In genomic region chr7:13801669-13802068, GRCh38 we compare ENCODE assay signal across 16 cellular contexts.
A peak's percentile ranks its signal among the peaks of the same experiment; 100 is the strongest.
DNase-seq lines count a peak whose midpoint lies in the region; ATAC-seq, FAIRE-seq and TF ChIP-seq lines count a peak whose summit lies in the region.
"Had no signal": no experiment of that assay in that cellular context is flagged by ENCODE, and none has a peak within 500 bp of the region (broad histone marks: within the 10 kb centered on the region; RNA-seq: fewer than 3 reads in every experiment).

No MANE protein-coding gene starts in this region.

- H3K79me2 ChIP-seq in GM23338 (replicated peaks; ENCODE audit: insufficient read depth) (peaks cover 88% of the 10 kb centered on the region), K562 (ENCODE audit: control insufficient read depth, insufficient read depth, low read length) (no peaks in the 10 kb centered on the region), keratinocyte (ENCODE audit: control insufficient read depth, insufficient read depth, low read length) (no peaks in the 10 kb centered on the region)

- CTCF ChIA-PET in IMR-90 (lab: Yijun Ruan, JAX), result no interaction called here
- CTCF ChIA-PET in K562 (lab: Yijun Ruan, JAX; ENCODE audit: low intra/inter-chr PET ratio), result no interaction called here

- no peak overlapping the region for H3K4me3 Mint-ChIP-seq in GM23338
- H3K4me3 Mint-ChIP-seq: B cell; CD4-positive, alpha-beta T cell; T-cell had no signal

- H3K36me3 ChIP-seq in GM23338 (ENCODE audit: insufficient read depth) (no peaks in the 10 kb centered on the region), IMR-90 (ENCODE audit: control insufficient read depth, insufficient read depth, low read length) (no peaks in the 10 kb centered on the region), K562 (ENCODE audit: control insufficient read depth, insufficient read depth, low read length) (no peaks in the 10 kb centered on the region), keratinocyte (ENCODE audit: control insufficient read depth in 2 of 2, extremely low read depth in 1 of 2, insufficient read depth in 2 of 2, low read length in 2 of 2) (no peaks in the 10 kb centered on the region)

- no peak overlapping the region for H3K4me3 ChIP-seq in GM23338
- H3K4me3 ChIP-seq in IMR-90 (ENCODE audit: insufficient read depth, low read depth, low read length), result no peak overlapping the region
- H3K4me3 ChIP-seq in K562, result no peak overlapping the region
- no peak overlapping the region for H3K4me3 ChIP-seq in keratinocyte (ENCODE audit: control insufficient read depth in 2 of 3, extremely low read depth in 1 of 3, insufficient read depth in 2 of 3, low read depth in 1 of 3, low read length in 3 of 3)
- H3K4me3 ChIP-seq: PC-9 had no signal

- peaks cover 29% of the 10 kb centered on the region for H3K4me1 ChIP-seq in GM23338 (ENCODE audit: insufficient read depth)
- no peaks in the 10 kb centered on the region for H3K4me1 ChIP-seq in IMR-90 (ENCODE audit: control insufficient read depth, insufficient read depth, low read length)
- H3K4me1 ChIP-seq in K562 (replicated peaks in 1 of 2; ENCODE audit: control insufficient read depth in 2 of 2, insufficient read depth in 2 of 2, low read length in 2 of 2), result no peaks in the 10 kb centered on the region; a peak in 1 of 5 replicates
- no peaks in the 10 kb centered on the region for H3K4me1 ChIP-seq in keratinocyte (ENCODE audit: control insufficient read depth, extremely low read depth, insufficient read depth, low read length)

- no peak overlapping the region for H2AK9ac ChIP-seq in IMR-90 (replicated peaks; ENCODE audit: low read depth, low read length, poor library complexity)

- POLR2A ChIA-PET in IMR-90 (lab: Charles Lee; ENCODE audit: unreplicated experiment), result no interaction called here
- POLR2A ChIA-PET in K562 (lab: Yijun Ruan, JAX), result no interaction called here

- H3K27ac ChIP-seq in GM23338 (ENCODE audit: low read depth), result no peak overlapping the region
- H3K27ac ChIP-seq in IMR-90 (ENCODE audit: insufficient read depth, low read length), result no peak overlapping the region
- no peak overlapping the region for H3K27ac ChIP-seq in K562 (ENCODE audit: extremely low read depth, low read depth, low read length)
- peak overlapping the region; percentile 47 for H3K27ac ChIP-seq in keratinocyte (ENCODE audit: control insufficient read depth, insufficient read depth, low read length)
- H3K27ac ChIP-seq: PC-9 had no signal

- no peak overlapping the region for H3K18ac ChIP-seq in IMR-90 (ENCODE audit: low read depth, low read length)

- no TSS peak for BruUV-seq in IMR-90 (replicated peaks; lab: Mats Ljungman, UMichigan)
- no TSS peak for BruUV-seq in K562 (replicated peaks; lab: Mats Ljungman, UMichigan)

- TF ChIP-seq CTCF in GM23338 (conservative IDR thresholded peaks at IDR 0.05; ENCODE audit: low read depth in 2 of 2), result no peak
- no peak for TF ChIP-seq CTCF in IMR-90 (conservative IDR thresholded peaks at IDR 0.05; ENCODE audit: low read depth, low read length)
- TF ChIP-seq CTCF in K562 (IDR thresholded peaks at IDR 0.05 in 2 of 3, conservative IDR thresholded peaks at IDR 0.05 in 1 of 3; ENCODE audit: insufficient read depth in 2 of 3, low read depth in 1 of 3, low read length in 3 of 3), result no peak
- no peak for TF ChIP-seq CTCF in keratinocyte (optimal IDR thresholded peaks at IDR 0.05 in 1 of 3, IDR thresholded peaks at IDR 0.05 in 1 of 3, conservative IDR thresholded peaks at IDR 0.05 in 1 of 3; ENCODE audit: extremely low read depth in 1 of 3, insufficient read depth in 2 of 3, low read length in 3 of 3)

- H2AFZ ChIP-seq in GM23338 (no peak overlapping the region), IMR-90 (replicated peaks; ENCODE audit: low read length, poor library complexity) (no peak overlapping the region), K562 (ENCODE audit: low read depth, low read length) (no peak overlapping the region), keratinocyte (ENCODE audit: control insufficient read depth, low read length) (no peak overlapping the region)

- intact Hi-C loops in IMR-90 (cut with micrococcal nuclease), result no loop called here
- intact Hi-C loops in K562 (cut with micrococcal nuclease), result no loop called here

- no peaks in the 10 kb centered on the region for H3F3A ChIP-seq in GM23338 (replicated peaks; ENCODE audit: low read depth)

- H3K9me1 ChIP-seq in IMR-90 (ENCODE audit: insufficient read depth, low read length) (no peaks in the 10 kb centered on the region), K562 (ENCODE audit: control insufficient read depth, insufficient read depth, low read length) (no peaks in the 10 kb centered on the region), keratinocyte (ENCODE audit: control insufficient read depth, extremely low read depth, insufficient read depth, low read length) (no peaks in the 10 kb centered on the region)

- H2BK20ac ChIP-seq in IMR-90 (ENCODE audit: low read depth, low read length), result no peak overlapping the region

- H2AK5ac ChIP-seq in IMR-90 (ENCODE audit: low read depth, low read length), result no peak overlapping the region

- H3K27ac Mint-ChIP-seq in GM23338, result 0 out of 2 replicates have a peak overlapping the region, but pooled peaks have one; percentile 37
- H3K27ac Mint-ChIP-seq: B cell; CD4-positive, alpha-beta T cell; T-cell had no signal

- no peaks in the 10 kb centered on the region for H4K20me1 ChIP-seq in GM23338 (replicated peaks; ENCODE audit: insufficient read depth)
- no peaks in the 10 kb centered on the region for H4K20me1 ChIP-seq in IMR-90 (ENCODE audit: insufficient read depth, low read length)
- no peaks in the 10 kb centered on the region for H4K20me1 ChIP-seq in K562 (replicated peaks; ENCODE audit: control insufficient read depth, insufficient read depth, low read length)
- H4K20me1 ChIP-seq in keratinocyte (ENCODE audit: control insufficient read depth, extremely low read depth, insufficient read depth, low read length), result no peaks in the 10 kb centered on the region

- H3K27me3 Mint-ChIP-seq in GM23338 (ENCODE audit: insufficient read depth, low read depth, poor library complexity), result no peaks in the 10 kb centered on the region
- H3K27me3 Mint-ChIP-seq: B cell; CD4-positive, alpha-beta T cell had no signal

- H4K8ac ChIP-seq in IMR-90 (ENCODE audit: low read depth in 2 of 2, low read length in 2 of 2), result no peak overlapping the region

- no peak overlapping the region for H2BK120ac ChIP-seq in IMR-90 (ENCODE audit: low read depth, low read length)

- no peak overlapping the region for H3K4ac ChIP-seq in IMR-90 (ENCODE audit: low read depth, low read length)

- H3K9me3 ChIP-seq in IMR-90 (ENCODE audit: control insufficient read depth, insufficient read depth, low read length), result no peaks in the 10 kb centered on the region
- no peaks in the 10 kb centered on the region for H3K9me3 ChIP-seq in K562 (replicated peaks; ENCODE audit: control insufficient read depth, insufficient read depth, low read depth, low read length)
- H3K9me3 ChIP-seq in keratinocyte (ENCODE audit: control insufficient read depth, low read depth, low read length), result no peaks in the 10 kb centered on the region

- H3K27me3 ChIP-seq in GM23338 (ENCODE audit: insufficient read depth) (no peaks in the 10 kb centered on the region), IMR-90 (ENCODE audit: control insufficient read depth, insufficient read depth, low read length) (no peaks in the 10 kb centered on the region), K562 (ENCODE audit: control insufficient read depth in 2 of 2, insufficient read depth in 2 of 2, low read length in 2 of 2) (no peaks in the 10 kb centered on the region), keratinocyte (ENCODE audit: control insufficient read depth, extremely low read depth, insufficient read depth, low read length) (no peaks in the 10 kb centered on the region)

- no peak overlapping the region for H3K14ac ChIP-seq in IMR-90 (replicated peaks; ENCODE audit: low read depth, low read length)

- no CpG with 5 or more reads among the region's 1 CpG for WGBS in IMR-90 (ENCODE audit: extremely low coverage in 2 of 2, insufficient read length in 1 of 2), 2 experiments
- 0% methylated on average over 1 of the region's 1 CpG for WGBS in K562 (ENCODE audit: insufficient coverage, low coverage, missing lambda C conversion rate)

- no peak overlapping the region for H4K91ac ChIP-seq in IMR-90 (ENCODE audit: insufficient read depth, low read depth, low read length)

- no peak overlapping the region for H4K5ac ChIP-seq in IMR-90 (ENCODE audit: low read depth, low read length)

- no peak for DNase-seq in GM23338 (ENCODE audit: low spot score)
- DNase-seq in IMR-90, result peak; percentile 15
- no peak for DNase-seq in K562 (ENCODE audit: extremely low read depth in 1 of 4, low spot score in 3 of 4)
- no peak for DNase-seq in keratinocyte (ENCODE audit: low read depth, low spot score)
- no peak for DNase-seq in NCI-H748 (lab: John Stamatoyannopoulos, UW; ENCODE audit: unreplicated experiment)
- DNase-seq: CD4-positive, alpha-beta T cell; DMS79; MM.1S; NCI-H1105; NCI-H187 treated with DMSO at 0.1 percent for 48 hours; PC-9; T-cell had no signal

- TF ChIP-seq POLR2A in IMR-90 (IDR thresholded peaks at IDR 0.05; ENCODE audit: low read depth, low read length), result no peak
- no peak for TF ChIP-seq POLR2A in K562 (conservative IDR thresholded peaks at IDR 0.05)

- no peak overlapping the region for H3K9ac ChIP-seq in IMR-90 (ENCODE audit: low read depth, low read length)
- no peak overlapping the region for H3K9ac ChIP-seq in K562 (ENCODE audit: insufficient read depth in 1 of 2, low read depth in 2 of 2, low read length in 2 of 2)
- no peak overlapping the region for H3K9ac ChIP-seq in keratinocyte (ENCODE audit: control insufficient read depth, extremely low read depth, insufficient read depth, low read length)

- dilution Hi-C loops in IMR-90 (cut with HindIII; ENCODE audit: low sequenced_read_pairs, unreplicated experiment) (no loop called here), keratinocyte (cut with MboI; ENCODE audit: extremely low pct_ligation_motif_present, low sequenced_read_pairs) (no loop called here)

- FAIRE-seq in K562 (lab: Jason Lieb, UNC) (no peak), keratinocyte (lab: Jason Lieb, UNC) (no peak)
- FAIRE-seq: HepG2 had no signal

- H2BK5ac ChIP-seq in IMR-90 (ENCODE audit: low read depth, low read length, poor library complexity, severe bottlenecking), result peak overlapping the region; percentile 35

- no peaks in the 10 kb centered on the region for H3K79me1 ChIP-seq in IMR-90 (ENCODE audit: low read depth in 1 of 2, low read length in 2 of 2)

- H3K56ac ChIP-seq in IMR-90 (ENCODE audit: extremely low read depth, insufficient read depth, low read length), result no peak overlapping the region

- no peak overlapping the region for H3K4me2 ChIP-seq in GM23338
- H3K4me2 ChIP-seq in IMR-90 (ENCODE audit: low read depth, low read length), result no peak overlapping the region
- no peak overlapping the region for H3K4me2 ChIP-seq in K562 (ENCODE audit: insufficient read depth, low read length)
- H3K4me2 ChIP-seq in keratinocyte (ENCODE audit: control insufficient read depth, extremely low read depth, insufficient read depth, low read depth, low read length), result no peak overlapping the region
- H3K4me2 ChIP-seq: PC-9 had no signal

- TF ChIP-seq RAD21 in IMR-90 (IDR thresholded peaks at IDR 0.05; ENCODE audit: low read length) (no peak), K562 (CRISPR knock-in tag; conservative IDR thresholded peaks at IDR 0.05 in 1 of 2, IDR thresholded peaks at IDR 0.05 in 1 of 2) (no peak)

- H3K4me1 Mint-ChIP-seq in GM23338, result peaks cover 38% of the 10 kb centered on the region
- H3K4me1 Mint-ChIP-seq: B cell had no signal

- peaks cover 15% of the 10 kb centered on the region; the same call in 2 of the 3 replicates for H3K36me3 Mint-ChIP-seq in GM23338 (ENCODE audit: low read depth)
- H3K36me3 Mint-ChIP-seq: T-cell had no signal

- in situ Hi-C loops in IMR-90 (cut with MboI; ENCODE audit: low sequenced_read_pairs) (no loop called here), K562 (cut with MboI) (no loop called here)

- no peak overlapping the region for H2BK15ac ChIP-seq in IMR-90 (ENCODE audit: low read depth, low read length)

- peaks cover 10% of the 10 kb centered on the region for H3K9me3 Mint-ChIP-seq in GM23338

- no peak for TF ChIP-seq EP300 in K562 (IDR thresholded peaks at IDR 0.05; ENCODE audit: low read length)

- ATAC-seq in GM23338, result no peak
- ATAC-seq in IMR-90 (ENCODE audit: low read depth), result no peak
- no peak for ATAC-seq in K562
- ATAC-seq in GM19452 (IDR thresholded peaks at IDR 0.05; ENCODE audit: unreplicated experiment), result no peak
- no peak for ATAC-seq in GM18517 (IDR thresholded peaks at IDR 0.05; ENCODE audit: unreplicated experiment)
- ATAC-seq: HepG2 had no signal

- H3K9me2 ChIP-seq in GM23338 (ENCODE audit: insufficient read depth), result no peaks in the 10 kb centered on the region

- no peak overlapping the region for H3K23ac ChIP-seq in IMR-90 (ENCODE audit: low read depth, low read length)
